11 cellular contexts compared by ENCODE assay signal in genomic region chr22:27913162-27913741, GRCh38. TPM values are rescaled to one million over a fixed set of nuclear protein-coding genes. Genes with fewer than 3 reads are reported as not detected.
DNase-seq lines count a peak whose midpoint lies in the region; ATAC-seq and TF ChIP-seq lines count a peak whose summit lies in the region.
"Had no signal": no experiment of that assay in that cellular context is flagged by ENCODE, and none has a peak within 500 bp of the region (broad histone marks: within the 10 kb centered on the region; RNA-seq: fewer than 3 reads in every experiment).

No MANE protein-coding gene starts in this region.

- no peaks in the 10 kb centered on the region for H3K9me3 ChIP-seq in osteoblast (ENCODE audit: low read depth, low read length)

- no peak overlapping the region for H3K27ac ChIP-seq in osteoblast (ENCODE audit: low read depth, low read length)

- H3K4me2 ChIP-seq in osteoblast (ENCODE audit: insufficient read depth, low read length) = no peak overlapping the region

- TF ChIP-seq CTCF in GM10248 (IDR thresholded peaks at IDR 0.05; ENCODE audit: control extremely low read depth, extremely low read depth, low read depth, missing control alignments) (no peak), osteoblast (IDR thresholded peaks at IDR 0.05; ENCODE audit: extremely low read depth, low read depth, low read length) (no peak)

- DNase-seq in GM10248 (ENCODE audit: extremely low spot score) (peak; percentile 17), NAMALWA (ENCODE audit: low spot score) (peak; percentile 21), erythroblast (lab: John Stamatoyannopoulos, UW) (peak; percentile 60 to 85), osteoblast (ENCODE audit: insufficient read length, low spot score, missing footprints) (peak; percentile 46), GDM1 (lab: John Stamatoyannopoulos, UW) (no peak), RPMI8226 (no peak)
- no peak for DNase-seq in central memory CD4-positive, alpha-beta T cell
- DNase-seq: activated CD4-positive, alpha-beta T cell treated with anti-CD3 and anti-CD28 coated beads, Interleukin-2, amount 50 U/mL, for 48 hours; NCI-H1105 treated with DMSO at 0.1 percent for 48 hours; nucleus accumbens had no signal

- no peak for ATAC-seq in GM18858 (IDR thresholded peaks at IDR 0.05; ENCODE audit: unreplicated experiment)

- H3K79me2 ChIP-seq in osteoblast (ENCODE audit: insufficient read depth, low read length) = peaks cover 96% of the 10 kb centered on the region

- POLR2A ChIA-PET in GM10248 (lab: Yijun Ruan, JAX) = interaction anchor here (0.7 kb wide), 1 partner anchor 17 kb away, joined by 3 read pairs; no protein-coding TSS in a partner anchor

- CTCF ChIA-PET in GM10248 (lab: Yijun Ruan, JAX) = interaction anchor here (0.9 to 1.7 kb wide), 5 partner anchors 11 to 33 kb away, joined by 3 to 8 read pairs (median 5); no protein-coding TSS in a partner anchor

- H3K36me3 ChIP-seq in osteoblast (ENCODE audit: insufficient read depth, low read length) = peaks cover 23% of the 10 kb centered on the region

- no peaks in the 10 kb centered on the region for H3K27me3 ChIP-seq in osteoblast (ENCODE audit: insufficient read depth, low read length)

- H3K4me1 ChIP-seq in osteoblast (ENCODE audit: insufficient read depth, low read length) = peaks cover 24% of the 10 kb centered on the region

- no peak overlapping the region for H3K4me3 ChIP-seq in osteoblast (ENCODE audit: insufficient read depth, low read length)

- H2AFZ ChIP-seq in osteoblast (ENCODE audit: low read length) = no peak overlapping the region

- no peak for TF ChIP-seq POLR2A in erythroblast (IDR thresholded peaks at IDR 0.05; ENCODE audit: low read length)

- H4K20me1 ChIP-seq in osteoblast (ENCODE audit: insufficient read depth, low read length) = peaks cover 59% of the 10 kb centered on the region

RNA-seq across cellular contexts. Expression of gene PITPNB, which starts 5.8 kb away (rescaled TPM):
- 30.6 and 30.8 TPM in 2 replicates for total RNA-seq in osteoblast

Comparison
In these comparisons a context has a peak if more than half of its experiments do, and no peak if none do; other contexts are left out.
1. DNase-seq: peak in GM10248 (single experiment), NAMALWA (single experiment), erythroblast (2 of 2) and osteoblast (single experiment); none in central memory CD4-positive, alpha-beta T cell (single experiment), GDM1 (single experiment) and RPMI8226 (single experiment).